19 cellular contexts compared by ENCODE assay signal in genomic region chr2:148538375-148538774, GRCh38.
DNase-seq lines count a peak whose midpoint lies in the region; ATAC-seq and TF ChIP-seq lines count a peak whose summit lies in the region.
"Had no signal": no experiment of that assay in that cellular context is flagged by ENCODE, and none has a peak within 500 bp of the region (broad histone marks: within the 10 kb centered on the region; RNA-seq: fewer than 3 reads in every experiment).

No MANE protein-coding gene starts in this region.

- ATAC-seq in activated T-cell treated with anti-CD3 and anti-CD28 coated beads, Interleukin-2, amount 50 U/mL, for 4 hours, result no peak
- ATAC-seq in DND-41 (ENCODE audit: insufficient read depth, low read depth) (peak; percentile 50; the same call in 1 of the 3 replicates), GM21529 (IDR thresholded peaks at IDR 0.05; ENCODE audit: unreplicated experiment) (no peak)
- ATAC-seq in activated naive CD8-positive, alpha-beta T cell treated with anti-CD3 and anti-CD28 coated beads, Interleukin-2, amount 10 ng/mL, durations not matched to agents 7 days and 5 days (ENCODE audit: low read depth), result peak; percentile 17
- ATAC-seq: HCT116, PC-3 had no signal

- H3K4me1 ChIP-seq in DND-41 (ENCODE audit: insufficient read depth, low read length) (no peaks in the 10 kb centered on the region), Karpas-422 (ENCODE audit: low read length) (peaks cover 6% of the 10 kb centered on the region; the same call in 1 of the 2 replicates)

- TF ChIP-seq CTCF in DND-41 (IDR thresholded peaks at IDR 0.05; ENCODE audit: borderline replicate concordance, extremely low read depth, low read length, poor library complexity, severe bottlenecking), result no peak

- H3K9me3 ChIP-seq in DND-41 (ENCODE audit: insufficient read depth, low read length, severe bottlenecking), result no peaks in the 10 kb centered on the region
- no peaks in the 10 kb centered on the region for H3K9me3 ChIP-seq in Karpas-422 (ENCODE audit: low read length)

- H3K27ac ChIP-seq in DND-41 (ENCODE audit: low read length) (no peak overlapping the region), Karpas-422 (ENCODE audit: low read length) (no peak overlapping the region)
- H3K27ac ChIP-seq: GM23248, HL-60, RWPE1 had no signal

- H3K36me3 ChIP-seq in DND-41 (ENCODE audit: insufficient read depth, low read length), result no peaks in the 10 kb centered on the region
- H3K36me3 ChIP-seq in Karpas-422 (ENCODE audit: insufficient read depth, low read length), result no peaks in the 10 kb centered on the region

- no peak overlapping the region for H3K4me2 ChIP-seq in DND-41 (ENCODE audit: insufficient read depth, low read length)
- H3K4me2 ChIP-seq in Karpas-422 (ENCODE audit: low read depth, low read length, poor library complexity, severe bottlenecking), result no peak overlapping the region

- no peaks in the 10 kb centered on the region for H3K79me2 ChIP-seq in DND-41 (ENCODE audit: insufficient read depth, low read length)
- H3K79me2 ChIP-seq in Karpas-422 (ENCODE audit: low read length), result no peaks in the 10 kb centered on the region

- H3K27me3 ChIP-seq in DND-41 (ENCODE audit: insufficient read depth, low read length, poor library complexity) (no peaks in the 10 kb centered on the region), Karpas-422 (ENCODE audit: low read length) (no peaks in the 10 kb centered on the region)

- peak overlapping the region; percentile 46 for H3K27ac Mint-ChIP-seq in activated T-cell treated with anti-CD3 and anti-CD28 coated beads, Interleukin-2, amount 50 U/mL, for 24 hours
- H3K27ac Mint-ChIP-seq in activated naive CD8-positive, alpha-beta T cell treated with anti-CD3 and anti-CD28 coated beads, Interleukin-2, amount 10 ng/mL, durations not matched to agents 7 days and 5 days, result peak overlapping the region; percentile 27
- H3K27ac Mint-ChIP-seq: IgD-negative memory B cell had no signal

- no peak overlapping the region for H3K4me3 Mint-ChIP-seq in activated T-cell treated with anti-CD3 and anti-CD28 coated beads, Interleukin-2, amount 50 U/mL, for 24 hours
- H3K4me3 Mint-ChIP-seq in activated T-cell treated with anti-CD3 and anti-CD28 coated beads, Interleukin-2, amount 50 U/mL, for 4 hours, result no peak overlapping the region
- no peak overlapping the region for H3K4me3 Mint-ChIP-seq in activated naive CD8-positive, alpha-beta T cell treated with anti-CD3 and anti-CD28 coated beads, Interleukin-2, amount 10 ng/mL, durations not matched to agents 7 days and 5 days
- H3K4me3 Mint-ChIP-seq: IgD-negative memory B cell had no signal

- H3K36me3 Mint-ChIP-seq in activated T-cell treated with anti-CD3 and anti-CD28 coated beads, Interleukin-2, amount 50 U/mL, for 24 hours (ENCODE audit: low read depth), result no peaks in the 10 kb centered on the region
- no peaks in the 10 kb centered on the region for H3K36me3 Mint-ChIP-seq in activated T-cell treated with anti-CD3 and anti-CD28 coated beads, Interleukin-2, amount 50 U/mL, for 4 hours (ENCODE audit: insufficient read depth)
- peaks cover 5% of the 10 kb centered on the region for H3K36me3 Mint-ChIP-seq in activated naive CD8-positive, alpha-beta T cell treated with anti-CD3 and anti-CD28 coated beads, Interleukin-2, amount 10 ng/mL, durations not matched to agents 7 days and 5 days
- H3K36me3 Mint-ChIP-seq: IgD-negative memory B cell had no signal

- H3K9me3 Mint-ChIP-seq in activated T-cell treated with anti-CD3 and anti-CD28 coated beads, Interleukin-2, amount 50 U/mL, for 24 hours, result peaks cover 4% of the 10 kb centered on the region
- no peaks in the 10 kb centered on the region for H3K9me3 Mint-ChIP-seq in activated T-cell treated with anti-CD3 and anti-CD28 coated beads, Interleukin-2, amount 50 U/mL, for 4 hours
- H3K9me3 Mint-ChIP-seq in activated naive CD8-positive, alpha-beta T cell treated with anti-CD3 and anti-CD28 coated beads, Interleukin-2, amount 10 ng/mL, durations not matched to agents 7 days and 5 days, result no peaks in the 10 kb centered on the region

- H3K4me1 Mint-ChIP-seq in activated T-cell treated with anti-CD3 and anti-CD28 coated beads, Interleukin-2, amount 50 U/mL, for 24 hours (ENCODE audit: low read depth), result peaks cover 59% of the 10 kb centered on the region
- peaks cover 41% of the 10 kb centered on the region for H3K4me1 Mint-ChIP-seq in activated T-cell treated with anti-CD3 and anti-CD28 coated beads, Interleukin-2, amount 50 U/mL, for 4 hours (ENCODE audit: low read depth)
- peaks cover 26% of the 10 kb centered on the region for H3K4me1 Mint-ChIP-seq in activated naive CD8-positive, alpha-beta T cell treated with anti-CD3 and anti-CD28 coated beads, Interleukin-2, amount 10 ng/mL, durations not matched to agents 7 days and 5 days

- no peaks in the 10 kb centered on the region for H4K20me1 ChIP-seq in DND-41 (ENCODE audit: insufficient read depth, low read length)
- no peaks in the 10 kb centered on the region for H4K20me1 ChIP-seq in Karpas-422 (ENCODE audit: insufficient read depth, low read depth, low read length)

- H3K27me3 Mint-ChIP-seq in activated T-cell treated with anti-CD3 and anti-CD28 coated beads, Interleukin-2, amount 50 U/mL, for 24 hours, result no peaks in the 10 kb centered on the region
- H3K27me3 Mint-ChIP-seq in activated T-cell treated with anti-CD3 and anti-CD28 coated beads, Interleukin-2, amount 50 U/mL, for 4 hours (ENCODE audit: low read depth), result no peaks in the 10 kb centered on the region
- no peaks in the 10 kb centered on the region for H3K27me3 Mint-ChIP-seq in activated naive CD8-positive, alpha-beta T cell treated with anti-CD3 and anti-CD28 coated beads, Interleukin-2, amount 10 ng/mL, durations not matched to agents 7 days and 5 days

- H3K9ac ChIP-seq in DND-41 (ENCODE audit: low read depth, low read length) (no peak overlapping the region), Karpas-422 (ENCODE audit: low read length) (no peak overlapping the region)
- H3K9ac ChIP-seq: GM23248 had no signal

- H3K4me3 ChIP-seq in DND-41 (ENCODE audit: low read depth in 1 of 2, low read length in 2 of 2) (no peak overlapping the region), Karpas-422 (ENCODE audit: low read length) (no peak overlapping the region)
- H3K4me3 ChIP-seq: GM23248 had no signal

- POLR2A ChIA-PET in activated naive CD8-positive, alpha-beta T cell treated with anti-CD3 and anti-CD28 coated beads, Interleukin-2, amount 10 ng/mL, durations not matched to agents 7 days and 5 days (lab: Charles Lee), result interaction anchor here (0.8 to 1.8 kb wide), 8 partner anchors 10 to 517 kb away, joined by 3 to 18 read pairs (median 4); partner anchors contain the start of genes MBD5 and ORC4

- DNase-seq in activated T-cell treated with anti-CD3 and anti-CD28 coated beads, Interleukin-2, amount 50 U/mL, for 24 hours, result no peak
- no peak for DNase-seq in activated T-cell treated with anti-CD3 and anti-CD28 coated beads, Interleukin-2, amount 50 U/mL, for 4 hours
- DNase-seq in DND-41 (no peak), OCI-M1 (lab: John Stamatoyannopoulos, UW) (peak; percentile 38), amygdala (lab: John Stamatoyannopoulos, UW) (no peak), Karpas-422 (no peak)
- no peak for DNase-seq in activated naive CD8-positive, alpha-beta T cell treated with anti-CD3 and anti-CD28 coated beads, Interleukin-2, amount 10 ng/mL, durations not matched to agents 7 days and 5 days
- DNase-seq: ACHN, AML-193, GM23248, MV-4-11, NCI-H1417, NCI-H187 treated with DMSO at 0.1 percent for 48 hours, PC-3 had no signal

- H2AFZ ChIP-seq in DND-41 (ENCODE audit: low read depth, low read length) (no peak overlapping the region), Karpas-422 (ENCODE audit: low read length) (no peak overlapping the region)
- H2AFZ ChIP-seq: GM23248 had no signal

- no peaks in the 10 kb centered on the region for H3K9me2 ChIP-seq in Karpas-422 (replicated peaks; ENCODE audit: insufficient read depth, low read length)

Comparison
In these comparisons a context has a peak if more than half of its experiments do, and no peak if none do; other contexts are left out.
1. ATAC-seq: peak in DND-41 (single experiment) and activated naive CD8-positive, alpha-beta T cell treated with anti-CD3 and anti-CD28 coated beads, Interleukin-2, amount 10 ng/mL, durations not matched to agents 7 days and 5 days (single experiment); none in activated T-cell treated with anti-CD3 and anti-CD28 coated beads, Interleukin-2, amount 50 U/mL, for 4 hours (0 of 2) and GM21529 (single experiment).